Comparison of ENCODE assay signal across 17 cellular contexts in the genomic region with DNA sequence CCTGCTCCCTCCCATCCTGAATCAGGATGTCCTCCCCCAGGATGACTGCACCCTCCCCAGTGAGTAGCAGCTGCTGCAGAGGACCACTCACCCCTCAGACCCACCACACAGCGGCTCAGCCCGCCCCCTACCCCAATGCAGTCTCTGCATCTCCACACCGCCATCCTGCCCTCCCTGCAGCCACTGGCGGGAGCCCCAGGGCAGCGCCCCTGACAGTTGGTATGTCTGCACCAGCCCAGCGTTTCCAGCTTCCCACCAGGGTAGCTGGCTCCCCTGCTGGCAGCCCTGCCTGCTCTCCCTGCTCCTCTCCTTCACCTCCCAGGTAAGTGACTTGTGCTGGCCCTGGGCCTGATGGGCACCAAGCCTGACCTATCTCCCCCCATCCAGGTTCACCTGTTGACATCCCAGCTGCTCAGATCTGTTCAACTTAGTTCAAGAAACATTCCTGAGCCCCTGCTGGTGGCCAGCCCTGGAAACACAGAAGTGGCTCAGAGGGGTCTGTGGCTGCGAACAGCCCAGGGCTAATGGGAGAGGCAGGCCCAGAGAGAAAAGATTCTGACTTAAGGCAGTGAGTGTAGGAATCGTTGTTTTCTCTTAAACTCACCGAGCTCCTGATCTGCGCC.
DNase-seq lines count a peak whose midpoint lies in the region; ATAC-seq and TF ChIP-seq lines count a peak whose summit lies in the region.
"Had no signal": no experiment of that assay in that cellular context is flagged by ENCODE, and none has a peak within 500 bp of the region (broad histone marks: within the 10 kb centered on the region; RNA-seq: fewer than 3 reads in every experiment).

No MANE protein-coding gene starts in this region.

- WGBS in IMR-90 (ENCODE audit: extremely low coverage in 2 of 2, insufficient read length in 1 of 2), 2 experiments, result 73% methylated on average over 3 of the region's 10 CpGs; no CpG with 5 or more reads in 1 of the 2 experiments
- 92 to 100% methylated on average over 3 to 10 of the region's 10 CpGs for WGBS in endodermal cell (ENCODE audit: insufficient coverage in 1 of 2, insufficient read length in 1 of 2), 2 experiments

- no peak for TF ChIP-seq POLR2A in IMR-90 (IDR thresholded peaks at IDR 0.05; ENCODE audit: low read depth, low read length)

- H2AFZ ChIP-seq in GM23338 (no peak overlapping the region), IMR-90 (replicated peaks; ENCODE audit: low read length, poor library complexity) (peak overlapping the region; percentile 32)

- no TSS peak for BruUV-seq in IMR-90 (replicated peaks; lab: Mats Ljungman, UMichigan)

- no peak overlapping the region for H2BK15ac ChIP-seq in IMR-90 (ENCODE audit: low read depth, low read length)

- H3K4ac ChIP-seq in IMR-90 (ENCODE audit: low read depth, low read length), result no peak overlapping the region

- H3K27ac ChIP-seq in GM23338 (ENCODE audit: low read depth), result no peak overlapping the region
- no peak overlapping the region for H3K27ac ChIP-seq in IMR-90 (ENCODE audit: insufficient read depth, low read length)
- no peak overlapping the region for H3K27ac ChIP-seq in endodermal cell (ENCODE audit: low read depth, low read length)
- H3K27ac ChIP-seq: HL-60 had no signal

- H3K9ac ChIP-seq in IMR-90 (ENCODE audit: low read depth, low read length) (no peak overlapping the region), endodermal cell (ENCODE audit: extremely low read depth, low read length, poor library complexity, severe bottlenecking) (no peak overlapping the region)

- H3K9me2 ChIP-seq in GM23338 (ENCODE audit: insufficient read depth), result no peaks in the 10 kb centered on the region

- H3K27ac Mint-ChIP-seq in GM23338 (no peak overlapping the region), endodermal cell (no peak overlapping the region)
- H3K27ac Mint-ChIP-seq in activated naive CD4-positive, alpha-beta T cell treated with anti-CD3 and anti-CD28 coated beads, Interleukin-2, amount 10 ng/mL, durations not matched to agents 7 days and 5 days, result no peak overlapping the region
- H3K27ac Mint-ChIP-seq in activated naive CD4-positive, alpha-beta T cell treated with anti-CD3 and anti-CD28 coated beads, Interleukin-2, amount 50 U/mL, for 72 hours, result no peak overlapping the region
- H3K27ac Mint-ChIP-seq: CD14-positive monocyte; CD8-positive, alpha-beta T cell had no signal

- no peak overlapping the region for H2AK9ac ChIP-seq in IMR-90 (replicated peaks; ENCODE audit: low read depth, low read length, poor library complexity)

- TF ChIP-seq RAD21 in IMR-90 (IDR thresholded peaks at IDR 0.05; ENCODE audit: low read length), result no peak

- H3K9me3 Mint-ChIP-seq in GM23338 (no peaks in the 10 kb centered on the region), endodermal cell (no peaks in the 10 kb centered on the region)
- no peaks in the 10 kb centered on the region for H3K9me3 Mint-ChIP-seq in activated naive CD4-positive, alpha-beta T cell treated with anti-CD3 and anti-CD28 coated beads, Interleukin-2, amount 10 ng/mL, durations not matched to agents 7 days and 5 days
- no peaks in the 10 kb centered on the region for H3K9me3 Mint-ChIP-seq in activated naive CD4-positive, alpha-beta T cell treated with anti-CD3 and anti-CD28 coated beads, Interleukin-2, amount 50 U/mL, for 72 hours
- H3K9me3 Mint-ChIP-seq: CD8-positive, alpha-beta T cell had no signal

- H3K9me3 ChIP-seq in IMR-90 (ENCODE audit: control insufficient read depth, insufficient read depth, low read length) (no peaks in the 10 kb centered on the region), endodermal cell (ENCODE audit: control insufficient read depth, low read length) (no peaks in the 10 kb centered on the region)
- H3K9me3 ChIP-seq: BE2C had no signal

- H2AK5ac ChIP-seq in IMR-90 (ENCODE audit: low read depth, low read length), result no peak overlapping the region

- H3K4me1 Mint-ChIP-seq in GM23338 (peaks cover 10% of the 10 kb centered on the region), endodermal cell (peaks cover 4% of the 10 kb centered on the region)
- H3K4me1 Mint-ChIP-seq in activated naive CD4-positive, alpha-beta T cell treated with anti-CD3 and anti-CD28 coated beads, Interleukin-2, amount 10 ng/mL, durations not matched to agents 7 days and 5 days, result no peaks in the 10 kb centered on the region

- no peak overlapping the region for H3K23ac ChIP-seq in IMR-90 (ENCODE audit: low read depth, low read length)

- no peak overlapping the region for H3K4me2 ChIP-seq in GM23338
- no peak overlapping the region for H3K4me2 ChIP-seq in IMR-90 (ENCODE audit: low read depth, low read length)

- dilution Hi-C loops in IMR-90 (cut with HindIII; ENCODE audit: low sequenced_read_pairs, unreplicated experiment), result no loop called here

- no peaks in the 10 kb centered on the region for H3K27me3 ChIP-seq in GM23338 (ENCODE audit: insufficient read depth)
- H3K27me3 ChIP-seq in IMR-90 (ENCODE audit: control insufficient read depth, insufficient read depth, low read length), result no peaks in the 10 kb centered on the region
- no peaks in the 10 kb centered on the region for H3K27me3 ChIP-seq in endodermal cell (ENCODE audit: control insufficient read depth, insufficient read depth, low read length, poor library complexity, severe bottlenecking)
- H3K27me3 ChIP-seq: BE2C had no signal

- ATAC-seq in GM23338, result peak; percentile 69
- ATAC-seq in IMR-90 (ENCODE audit: low read depth), result no peak
- ATAC-seq in activated naive CD4-positive, alpha-beta T cell treated with anti-CD3 and anti-CD28 coated beads, Interleukin-2, amount 50 U/mL, for 72 hours, result no peak
- no peak for ATAC-seq in HG02678 (IDR thresholded peaks at IDR 0.05; ENCODE audit: unreplicated experiment)
- ATAC-seq: CD8-positive, alpha-beta T cell; K562 had no signal

- intact Hi-C loops in IMR-90 (cut with micrococcal nuclease), result no loop called here

- H2BK20ac ChIP-seq in IMR-90 (ENCODE audit: low read depth, low read length), result no peak overlapping the region

- no peak overlapping the region for H3K14ac ChIP-seq in IMR-90 (replicated peaks; ENCODE audit: low read depth, low read length)

- CTCF ChIA-PET in IMR-90 (lab: Yijun Ruan, JAX), result no interaction called here
- CTCF ChIA-PET in activated naive CD4-positive, alpha-beta T cell treated with anti-CD3 and anti-CD28 coated beads, Interleukin-2, amount 10 ng/mL, durations not matched to agents 7 days and 5 days (lab: Charles Lee), result no interaction called here

- no peaks in the 10 kb centered on the region for H3F3A ChIP-seq in GM23338 (replicated peaks; ENCODE audit: low read depth)

- no peaks in the 10 kb centered on the region for H3K9me1 ChIP-seq in IMR-90 (ENCODE audit: insufficient read depth, low read length)

- no peak overlapping the region for H3K56ac ChIP-seq in IMR-90 (ENCODE audit: extremely low read depth, insufficient read depth, low read length)

- H3K4me3 ChIP-seq in GM23338, result no peak overlapping the region
- no peak overlapping the region for H3K4me3 ChIP-seq in IMR-90 (ENCODE audit: insufficient read depth, low read depth, low read length)
- no peak overlapping the region for H3K4me3 ChIP-seq in endodermal cell (ENCODE audit: low read length)
- H3K4me3 ChIP-seq: K562 had no signal

- H3K36me3 Mint-ChIP-seq in GM23338 (ENCODE audit: low read depth) (no peaks in the 10 kb centered on the region), endodermal cell (ENCODE audit: low read depth) (no peaks in the 10 kb centered on the region)
- no peaks in the 10 kb centered on the region for H3K36me3 Mint-ChIP-seq in activated naive CD4-positive, alpha-beta T cell treated with anti-CD3 and anti-CD28 coated beads, Interleukin-2, amount 10 ng/mL, durations not matched to agents 7 days and 5 days
- H3K36me3 Mint-ChIP-seq in activated naive CD4-positive, alpha-beta T cell treated with anti-CD3 and anti-CD28 coated beads, Interleukin-2, amount 50 U/mL, for 72 hours, result no peaks in the 10 kb centered on the region
- H3K36me3 Mint-ChIP-seq: CD14-positive monocyte; CD8-positive, alpha-beta T cell had no signal

- no peak overlapping the region for H4K91ac ChIP-seq in IMR-90 (ENCODE audit: insufficient read depth, low read depth, low read length)

- POLR2A ChIA-PET in IMR-90 (lab: Charles Lee; ENCODE audit: unreplicated experiment), result no interaction called here

- no peak overlapping the region for H2BK5ac ChIP-seq in IMR-90 (ENCODE audit: low read depth, low read length, poor library complexity, severe bottlenecking)

- H4K20me1 ChIP-seq in GM23338 (replicated peaks; ENCODE audit: insufficient read depth) (no peaks in the 10 kb centered on the region), IMR-90 (ENCODE audit: insufficient read depth, low read length) (no peaks in the 10 kb centered on the region)

- no peak overlapping the region for H3K18ac ChIP-seq in IMR-90 (ENCODE audit: low read depth, low read length)

- no peak overlapping the region for H4K5ac ChIP-seq in IMR-90 (ENCODE audit: low read depth, low read length)

- in situ Hi-C loops in IMR-90 (cut with MboI; ENCODE audit: low sequenced_read_pairs), result loop anchor here (25.0 kb wide), 1 partner anchor 1699 kb away; no protein-coding TSS in a partner anchor

- no peaks in the 10 kb centered on the region for H3K36me3 ChIP-seq in GM23338 (ENCODE audit: insufficient read depth)
- H3K36me3 ChIP-seq in IMR-90 (ENCODE audit: control insufficient read depth, insufficient read depth, low read length), result no peaks in the 10 kb centered on the region
- no peaks in the 10 kb centered on the region for H3K36me3 ChIP-seq in endodermal cell (ENCODE audit: control insufficient read depth, insufficient read depth, low read length)
- H3K36me3 ChIP-seq: BE2C had no signal

- no peaks in the 10 kb centered on the region for H3K79me2 ChIP-seq in GM23338 (replicated peaks; ENCODE audit: insufficient read depth)

- no peaks in the 10 kb centered on the region for H3K79me1 ChIP-seq in IMR-90 (ENCODE audit: low read depth in 1 of 2, low read length in 2 of 2)

- H3K27me3 Mint-ChIP-seq in GM23338 (ENCODE audit: insufficient read depth, low read depth, poor library complexity) (peaks cover 2% of the 10 kb centered on the region), endodermal cell (ENCODE audit: insufficient read depth) (no peaks in the 10 kb centered on the region)
- peaks cover 6% of the 10 kb centered on the region for H3K27me3 Mint-ChIP-seq in activated naive CD4-positive, alpha-beta T cell treated with anti-CD3 and anti-CD28 coated beads, Interleukin-2, amount 10 ng/mL, durations not matched to agents 7 days and 5 days

- no peak overlapping the region for H4K8ac ChIP-seq in IMR-90 (ENCODE audit: low read depth in 2 of 2, low read length in 2 of 2)

- TF ChIP-seq CTCF in GM23338 (conservative IDR thresholded peaks at IDR 0.05; ENCODE audit: low read depth in 2 of 2), result no peak
- TF ChIP-seq CTCF in IMR-90 (conservative IDR thresholded peaks at IDR 0.05; ENCODE audit: low read depth, low read length), result no peak
- peak; percentile 21 for TF ChIP-seq CTCF in endodermal cell (conservative IDR thresholded peaks at IDR 0.05)

- DNase-seq in GM23338 (ENCODE audit: low spot score) (peak; percentile 13), IMR-90 (no peak), endodermal cell (peak; percentile 62)
- no peak for DNase-seq in activated naive CD4-positive, alpha-beta T cell treated with anti-CD3 and anti-CD28 coated beads, Interleukin-2, amount 10 ng/mL, durations not matched to agents 7 days and 5 days
- DNase-seq in activated effector memory CD4-positive, alpha-beta T cell treated with Interleukin-2 at 50 U/mL for 16 hours, result no peak
- DNase-seq in activated naive CD4-positive, alpha-beta T cell treated with anti-CD3 and anti-CD28 coated beads, Interleukin-2, amount 50 U/mL, for 72 hours (ENCODE audit: low spot score in 2 of 2), result no peak
- DNase-seq: BE2C; CD8-positive, alpha-beta T cell; COR-L47; DMS153; DMS79 treated with DMSO at 0.1 percent for 48 hours; EL; GDM1 had no signal

- no peaks in the 10 kb centered on the region for H3K4me1 ChIP-seq in GM23338 (ENCODE audit: insufficient read depth)
- no peaks in the 10 kb centered on the region for H3K4me1 ChIP-seq in IMR-90 (ENCODE audit: control insufficient read depth, insufficient read depth, low read length)
- no peaks in the 10 kb centered on the region for H3K4me1 ChIP-seq in endodermal cell (ENCODE audit: control insufficient read depth, insufficient read depth, low read length)
- H3K4me1 ChIP-seq: BE2C had no signal

- no peak overlapping the region for H2BK120ac ChIP-seq in IMR-90 (ENCODE audit: low read depth, low read length)

- no peak overlapping the region for H3K4me3 Mint-ChIP-seq in GM23338
- H3K4me3 Mint-ChIP-seq in endodermal cell, result no peak overlapping the region
- no peak overlapping the region for H3K4me3 Mint-ChIP-seq in activated naive CD4-positive, alpha-beta T cell treated with anti-CD3 and anti-CD28 coated beads, Interleukin-2, amount 10 ng/mL, durations not matched to agents 7 days and 5 days
- H3K4me3 Mint-ChIP-seq: CD14-positive monocyte; CD8-positive, alpha-beta T cell had no signal

Comparison
In these comparisons a context has a peak if more than half of its experiments do, and no peak if none do; other contexts are left out.
1. DNase-seq: peak in GM23338 (single experiment) and endodermal cell (single experiment); none in IMR-90 (single experiment), activated naive CD4-positive, alpha-beta T cell treated with anti-CD3 and anti-CD28 coated beads, Interleukin-2, amount 10 ng/mL, durations not matched to agents 7 days and 5 days (single experiment), activated effector memory CD4-positive, alpha-beta T cell treated with Interleukin-2 at 50 U/mL for 16 hours (single experiment) and activated naive CD4-positive, alpha-beta T cell treated with anti-CD3 and anti-CD28 coated beads, Interleukin-2, amount 50 U/mL, for 72 hours (0 of 2).